In genomic region chr12:106302401-106303201, GRCh38 we compare ENCODE assay signal across 1 cellular context.
TF ChIP-seq lines count a peak whose summit lies in the region.

TSS of gene TCP11L2 (plus strand) at chr12:106302733. CDS start at chr12:106311076, 8,343 bp downstream.

TF ChIP-seq in HepG2, 621 proteins besides CTCF, POLR2A, EP300 and RAD21 (continued from another document and continues in another):
- no peak for TF ChIP-seq PBX2 (CRISPR knock-in tag; IDR thresholded peaks at IDR 0.05)
- no peak for TF ChIP-seq NFATC3 (CRISPR knock-in tag; IDR thresholded peaks at IDR 0.05)
- TF ChIP-seq TAF15 (IDR thresholded peaks at IDR 0.05; ENCODE audit: low read depth, low read length, poor library complexity, severe bottlenecking), result no peak
- TF ChIP-seq KDM5B (CRISPR knock-in tag; IDR thresholded peaks at IDR 0.05; ENCODE audit: borderline replicate concordance), result peak; percentile 14; the same call in 1 of the 2 replicates
- TF ChIP-seq NKX3-1 (CRISPR knock-in tag; IDR thresholded peaks at IDR 0.05), result no peak
- TF ChIP-seq ZNF800 (CRISPR knock-in tag; IDR thresholded peaks at IDR 0.05), result no peak
- TF ChIP-seq GMEB1 (CRISPR knock-in tag; IDR thresholded peaks at IDR 0.05; ENCODE audit: borderline replicate concordance), result peak; percentile 70
- TF ChIP-seq ZFP37 (CRISPR knock-in tag; IDR thresholded peaks at IDR 0.05; ENCODE audit: borderline replicate concordance), result no peak
- TF ChIP-seq CEBPB (IDR thresholded peaks at IDR 0.05; ENCODE audit: borderline replicate concordance, low read depth, low read length), result no peak
- TF ChIP-seq IRF1 (CRISPR knock-in tag; IDR thresholded peaks at IDR 0.05; ENCODE audit: low read depth), result no peak
- no peak for TF ChIP-seq DZIP1 (CRISPR knock-in tag; IDR thresholded peaks at IDR 0.05)
- no peak for TF ChIP-seq ZBTB14 (CRISPR knock-in tag; IDR thresholded peaks at IDR 0.05)
- 0 out of 2 replicates have a peak, but pooled peaks have one; percentile 16 for TF ChIP-seq TRAFD1 (CRISPR knock-in tag; IDR thresholded peaks at IDR 0.05; ENCODE audit: borderline replicate concordance)
- TF ChIP-seq NFIC (IDR thresholded peaks at IDR 0.05; ENCODE audit: low read length), result no peak
- TF ChIP-seq TFE3 (CRISPR knock-in tag; IDR thresholded peaks at IDR 0.05), result no peak
- TF ChIP-seq BHLHE40 (IDR thresholded peaks at IDR 0.05; ENCODE audit: low read length), result peak; percentile 95
- no peak for TF ChIP-seq ZNF274 (CRISPR knock-in tag; IDR thresholded peaks at IDR 0.05)
- peak; percentile 43; the same call in 1 of the 2 replicates for TF ChIP-seq TAF1 (CRISPR knock-in tag; IDR thresholded peaks at IDR 0.05)
- TF ChIP-seq XBP1 (CRISPR knock-in tag; IDR thresholded peaks at IDR 0.05), result no peak
- TF ChIP-seq NBN (conservative IDR thresholded peaks at IDR 0.05), result no peak
- no peak for TF ChIP-seq ZFYVE20 (CRISPR knock-in tag; IDR thresholded peaks at IDR 0.05; ENCODE audit: borderline replicate concordance, low read depth)
- peak; percentile 58 for TF ChIP-seq TBX2 (CRISPR knock-in tag; IDR thresholded peaks at IDR 0.05; ENCODE audit: borderline replicate concordance)
- no peak for TF ChIP-seq SETDB1 (CRISPR knock-in tag; IDR thresholded peaks at IDR 0.05; ENCODE audit: borderline replicate concordance)
- TF ChIP-seq ZNF740 (CRISPR knock-in tag; IDR thresholded peaks at IDR 0.05), result no peak
- TF ChIP-seq ZSCAN22 (CRISPR knock-in tag; IDR thresholded peaks at IDR 0.05), result no peak
- no peak for TF ChIP-seq NFYB (CRISPR knock-in tag; IDR thresholded peaks at IDR 0.05)
- no peak for TF ChIP-seq ARHGAP35 (CRISPR knock-in tag; IDR thresholded peaks at IDR 0.05; ENCODE audit: borderline replicate concordance)
- TF ChIP-seq ZNF629 (CRISPR knock-in tag; conservative IDR thresholded peaks at IDR 0.05), result no peak
- TF ChIP-seq ZBTB34 (CRISPR knock-in tag; IDR thresholded peaks at IDR 0.05), result no peak
- TF ChIP-seq SOX6 (IDR thresholded peaks at IDR 0.05), result no peak
- peak; percentile 44 for TF ChIP-seq SOX6 (CRISPR knock-in tag; IDR thresholded peaks at IDR 0.05)
- TF ChIP-seq FOSL1 (CRISPR knock-in tag; IDR thresholded peaks at IDR 0.05; ENCODE audit: borderline replicate concordance), result no peak
- no peak for TF ChIP-seq ZNF556 (CRISPR knock-in tag; IDR thresholded peaks at IDR 0.05; ENCODE audit: borderline replicate concordance)
- TF ChIP-seq ARNT2 (CRISPR knock-in tag; IDR thresholded peaks at IDR 0.05; ENCODE audit: low read depth), result no peak
- TF ChIP-seq BORCS8-MEF2B (CRISPR knock-in tag; IDR thresholded peaks at IDR 0.05), result no peak
- TF ChIP-seq ZSCAN5A (CRISPR knock-in tag; IDR thresholded peaks at IDR 0.05; ENCODE audit: borderline replicate concordance), result no peak
- TF ChIP-seq DBP (CRISPR knock-in tag; IDR thresholded peaks at IDR 0.05; ENCODE audit: not compliant biosample characterization), result no peak
- no peak for TF ChIP-seq ZNF562 (CRISPR knock-in tag; IDR thresholded peaks at IDR 0.05; ENCODE audit: borderline replicate concordance)
- TF ChIP-seq PHF5A (CRISPR knock-in tag; IDR thresholded peaks at IDR 0.05; ENCODE audit: low read depth, unreplicated experiment), result no peak
- TF ChIP-seq GATA4 (IDR thresholded peaks at IDR 0.05; ENCODE audit: borderline replicate concordance, low read depth), result no peak
- TF ChIP-seq ZNF619 (CRISPR knock-in tag; IDR thresholded peaks at IDR 0.05), result peak; percentile 85; the same call in 1 of the 2 replicates
- TF ChIP-seq SMARCE1 (IDR thresholded peaks at IDR 0.05; ENCODE audit: borderline replicate concordance), result no peak
- TF ChIP-seq ZNF558 (CRISPR knock-in tag; IDR thresholded peaks at IDR 0.05; ENCODE audit: borderline replicate concordance), result no peak
- TF ChIP-seq ZNF17 (CRISPR knock-in tag; IDR thresholded peaks at IDR 0.05), result no peak
- no peak for TF ChIP-seq RBAK (CRISPR knock-in tag; IDR thresholded peaks at IDR 0.05)
- TF ChIP-seq HOMEZ (CRISPR knock-in tag; IDR thresholded peaks at IDR 0.05; ENCODE audit: low read depth), result no peak
